Comparison of ENCODE assay signal across 8 cellular contexts in genomic region chr17:57442914-57443571, GRCh38.
DNase-seq lines count a peak whose midpoint lies in the region; ATAC-seq and TF ChIP-seq lines count a peak whose summit lies in the region.

No MANE protein-coding gene starts in this region.

- no peaks in the 10 kb centered on the region for H3K27me3 ChIP-seq in SK-N-SH (ENCODE audit: insufficient read depth)

- WGBS in SK-N-SH (ENCODE audit: low lambda C conversion rate): 73% methylated on average over 16 of the region's 16 CpGs

- no peaks in the 10 kb centered on the region for H3K36me3 ChIP-seq in SK-N-SH (replicated peaks in 1 of 2; ENCODE audit: control insufficient read depth in 1 of 2, insufficient read depth in 2 of 2, low read length in 1 of 2)

- intact Hi-C loops in activated CD4-positive, alpha-beta T cell treated with anti-CD3 and anti-CD28 coated beads for 36 hours (cut with DNase I, micrococcal nuclease): loop anchor here (5.0 to 10.0 kb wide), 6 partner anchors 36 to 712 kb away; partner anchors contain the start of genes AKAP1 (in 1 of the 2) and MSI2 (in 1 of the 2)

- peak overlapping the region; percentile 95 for H3K27ac Mint-ChIP-seq in activated CD4-positive, alpha-beta T cell treated with anti-CD3 and anti-CD28 coated beads for 36 hours
- peak overlapping the region; percentile 88 for H3K27ac Mint-ChIP-seq in osteocyte (ENCODE audit: unreplicated experiment)

- peak overlapping the region; percentile 19 for H3K4me3 Mint-ChIP-seq in activated CD4-positive, alpha-beta T cell treated with anti-CD3 and anti-CD28 coated beads for 36 hours
- peak overlapping the region; percentile 29 for H3K4me3 Mint-ChIP-seq in osteocyte (ENCODE audit: unreplicated experiment)

- H3K4me3 ChIP-seq in SK-N-SH (ENCODE audit: low read depth in 2 of 2, low read length in 1 of 2): no peak overlapping the region

- POLR2A ChIA-PET in SK-N-SH (lab: Yijun Ruan, JAX): no interaction called here
- POLR2A ChIA-PET in activated CD4-positive, alpha-beta T cell treated with anti-CD3 and anti-CD28 coated beads for 36 hours (lab: Charles Lee): no interaction called here

- no peak for TF ChIP-seq CTCF in SK-N-SH (IDR thresholded peaks at IDR 0.05)
- no peak for TF ChIP-seq CTCF in osteocyte (IDR thresholded peaks at IDR 0.05)

- CTCF ChIA-PET in SK-N-SH (lab: Yijun Ruan, JAX): interaction anchor here (1.0 to 2.1 kb wide), 6 partner anchors 22 to 390 kb away, joined by 3 to 5 read pairs (median 4); no protein-coding TSS in a partner anchor
- CTCF ChIA-PET in activated CD4-positive, alpha-beta T cell treated with anti-CD3 and anti-CD28 coated beads for 36 hours (lab: Charles Lee): interaction anchor here (0.7 to 2.1 kb wide), 2 partner anchors 200 to 308 kb away, joined by 3 to 5 read pairs; no protein-coding TSS in a partner anchor

- DNase-seq in SK-N-SH (no peak), osteocyte (ENCODE audit: extremely low spot score, unreplicated experiment) (no peak), epidermal melanocyte (ENCODE audit: insufficient read length, low spot score) (no peak), HuH-7 (ENCODE audit: low spot score) (no peak)
- DNase-seq in activated CD4-positive, alpha-beta T cell treated with anti-CD3 and anti-CD28 coated beads for 36 hours: peak; percentile 83

- H3K4me1 Mint-ChIP-seq in activated CD4-positive, alpha-beta T cell treated with anti-CD3 and anti-CD28 coated beads for 36 hours: peaks cover 83% of the 10 kb centered on the region
- peaks cover 82% of the 10 kb centered on the region for H3K4me1 Mint-ChIP-seq in osteocyte (ENCODE audit: unreplicated experiment)

- no peak overlapping the region for H2AFZ ChIP-seq in SK-N-SH (ENCODE audit: low read depth)

- TF ChIP-seq RAD21 in SK-N-SH (IDR thresholded peaks at IDR 0.05; ENCODE audit: low read length): no peak

- peaks cover 5% of the 10 kb centered on the region for H3F3A ChIP-seq in SK-N-SH (replicated peaks; ENCODE audit: insufficient read depth)

- H3K4me1 ChIP-seq in SK-N-SH (ENCODE audit: control insufficient read depth in 1 of 2, insufficient read depth in 2 of 2, low read depth in 1 of 2, low read length in 1 of 2): peaks cover 46 to 84% of the 10 kb centered on the region in 2 experiments

- H3K9me3 ChIP-seq in SK-N-SH: no peaks in the 10 kb centered on the region

- no peak overlapping the region for H3K4me2 ChIP-seq in SK-N-SH

- 0 out of 2 replicates have a peak, but pooled peaks cover 2% of the 10 kb centered on the region for H3K79me2 ChIP-seq in SK-N-SH (ENCODE audit: insufficient read depth)

- H3K27me3 Mint-ChIP-seq in activated CD4-positive, alpha-beta T cell treated with anti-CD3 and anti-CD28 coated beads for 36 hours: no peaks in the 10 kb centered on the region
- no peaks in the 10 kb centered on the region for H3K27me3 Mint-ChIP-seq in osteocyte (ENCODE audit: unreplicated experiment)

- no peaks in the 10 kb centered on the region for H4K20me1 ChIP-seq in SK-N-SH (ENCODE audit: insufficient read depth)

- H3K27ac ChIP-seq in SK-N-SH (ENCODE audit: low read depth in 2 of 2, low read length in 1 of 2) (peak overlapping the region in 1 of 2 experiments; percentile 71; a peak in 2 of 4 replicates), cingulate gyrus (ENCODE audit: low read depth, low read length) (peak overlapping the region; percentile 65)

- no peaks in the 10 kb centered on the region for H3K9me3 Mint-ChIP-seq in activated CD4-positive, alpha-beta T cell treated with anti-CD3 and anti-CD28 coated beads for 36 hours (ENCODE audit: low read depth)
- no peaks in the 10 kb centered on the region for H3K9me3 Mint-ChIP-seq in osteocyte (ENCODE audit: unreplicated experiment)

- H3K9me2 ChIP-seq in SK-N-SH: no peaks in the 10 kb centered on the region

- ATAC-seq in SK-N-SH treated with all-trans-retinoic acid at 6 μM for 48 hours (no peak), HG03469 (IDR thresholded peaks at IDR 0.05; ENCODE audit: unreplicated experiment) (no peak)
- ATAC-seq in activated CD4-positive, alpha-beta T cell treated with anti-CD3 and anti-CD28 coated beads for 36 hours: peak; percentile 34

- TF ChIP-seq EP300 in SK-N-SH (IDR thresholded peaks at IDR 0.05; ENCODE audit: borderline replicate concordance in 1 of 2, low read depth in 1 of 2, low read length in 1 of 2): no peak

- H3K9ac ChIP-seq in SK-N-SH: no peak overlapping the region

- peaks cover 15% of the 10 kb centered on the region for H3K36me3 Mint-ChIP-seq in activated CD4-positive, alpha-beta T cell treated with anti-CD3 and anti-CD28 coated beads for 36 hours (ENCODE audit: low read depth)
- peaks cover 3% of the 10 kb centered on the region for H3K36me3 Mint-ChIP-seq in osteocyte (ENCODE audit: unreplicated experiment)

TF ChIP-seq in SK-N-SH, 30 proteins besides CTCF, POLR2A, EP300 and RAD21:
- TF ChIP-seq, protein P1, sequence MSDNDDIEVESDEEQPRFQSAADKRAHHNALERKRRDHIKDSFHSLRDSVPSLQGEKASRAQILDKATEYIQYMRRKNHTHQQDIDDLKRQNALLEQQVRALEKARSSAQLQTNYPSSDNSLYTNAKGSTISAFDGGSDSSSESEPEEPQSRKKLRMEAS (IDR thresholded peaks at IDR 0.05; ENCODE audit: low read depth): peak; percentile 49; the same call in 1 of the 2 replicates
- TF ChIP-seq TCF12 (IDR thresholded peaks at IDR 0.05): peak; percentile 44; the same call in 1 of the 2 replicates
- TF ChIP-seq POLR2AphosphoS5 (IDR thresholded peaks at IDR 0.05; ENCODE audit: low read depth, low read length): no peak

TF ChIP-seq in SK-N-SH treated with all-trans-retinoic acid at 6 μM for 48 hours, 23 proteins besides CTCF, POLR2A, EP300 and RAD21:
- TF ChIP-seq ZNF8 (CRISPR knock-in tag; IDR thresholded peaks at IDR 0.05): no peak
- no peak for TF ChIP-seq PATZ1 (CRISPR knock-in tag; IDR thresholded peaks at IDR 0.05; ENCODE audit: borderline replicate concordance)
- no peak for TF ChIP-seq PPARA (CRISPR knock-in tag; IDR thresholded peaks at IDR 0.05; ENCODE audit: borderline replicate concordance)
- TF ChIP-seq RARB (CRISPR knock-in tag; IDR thresholded peaks at IDR 0.05): no peak
- TF ChIP-seq ISL1 (CRISPR knock-in tag; IDR thresholded peaks at IDR 0.05): no peak
- TF ChIP-seq GLIS3 (CRISPR knock-in tag; IDR thresholded peaks at IDR 0.05): no peak
TF ChIP-seq in SK-N-SH treated with all-trans-retinoic acid at 6 μM for 48 hours: peak in this region for 0.
